Comparison of ENCODE assay signal across 9 cellular contexts in the genomic region with DNA sequence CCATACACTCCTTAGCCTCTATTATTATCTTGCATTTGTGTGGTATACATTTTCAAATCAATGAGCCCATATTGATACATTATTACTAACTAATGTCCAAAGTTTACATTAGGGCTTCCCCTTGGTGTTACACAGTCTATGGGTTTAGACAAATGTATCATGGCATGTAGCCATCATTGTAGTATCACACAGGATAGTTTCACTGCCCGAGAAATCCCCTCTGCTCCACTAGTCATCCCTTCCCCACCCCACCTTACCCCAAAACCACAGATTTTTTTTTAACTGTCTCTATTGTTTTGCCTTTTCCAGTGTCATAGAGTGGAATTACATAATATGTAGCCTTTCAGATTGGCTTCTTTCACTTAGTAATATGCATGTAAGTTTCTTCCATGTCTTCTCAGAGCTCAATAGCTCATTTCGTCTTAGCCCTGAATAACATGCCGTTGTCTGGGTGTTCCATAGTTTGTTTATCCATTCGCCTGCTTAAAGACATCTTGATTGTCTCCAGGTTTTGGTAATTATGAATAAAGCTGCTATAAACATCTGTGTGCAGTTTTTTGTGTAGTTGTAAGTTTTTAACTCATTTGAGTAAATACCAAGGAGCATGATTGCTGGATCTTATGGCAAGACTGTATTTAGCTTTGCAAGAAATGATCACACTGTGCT.
DNase-seq lines count a peak whose midpoint lies in the region; ATAC-seq and TF ChIP-seq lines count a peak whose summit lies in the region.
"Had no signal": no experiment of that assay in that cellular context is flagged by ENCODE, and none has a peak within 500 bp of the region (broad histone marks: within the 10 kb centered on the region; RNA-seq: fewer than 3 reads in every experiment).

No MANE protein-coding gene starts in this region.

- ATAC-seq in GM21526 (IDR thresholded peaks at IDR 0.05; ENCODE audit: low FRiP score, unreplicated experiment) (no peak), GM19395 (IDR thresholded peaks at IDR 0.05; ENCODE audit: unreplicated experiment) (no peak)

- no peak overlapping the region for H3K4me3 ChIP-seq in HL-60 (replicated peaks; ENCODE audit: insufficient read depth, low read length)
- no peak overlapping the region for H3K4me3 ChIP-seq in sigmoid colon
- H3K4me3 ChIP-seq: tibial artery had no signal

- no peaks in the 10 kb centered on the region for H3K36me3 ChIP-seq in sigmoid colon
- H3K36me3 ChIP-seq: tibial artery had no signal

- intact Hi-C loops in sigmoid colon (cut with DNase I): no loop called here

- H3K27me3 ChIP-seq in HL-60 (ENCODE audit: insufficient read depth, poor library complexity, severe bottlenecking): no peaks in the 10 kb centered on the region
- H3K27me3 ChIP-seq in sigmoid colon: no peaks in the 10 kb centered on the region
- H3K27me3 ChIP-seq: tibial artery had no signal

- H3K27ac ChIP-seq in HL-60 (replicated peaks) (peak overlapping the region; percentile 88), sigmoid colon (peak overlapping the region in 1 of 4 donors; percentile 11)
- H3K27ac ChIP-seq: tibial artery had no signal

- peaks cover 0 to 16% (median 7%) of the 10 kb centered on the region in 4 donors for H3K4me1 ChIP-seq in sigmoid colon

- H3K9me3 ChIP-seq in sigmoid colon: no peaks in the 10 kb centered on the region
- H3K9me3 ChIP-seq: tibial artery had no signal

- TF ChIP-seq POLR2A in sigmoid colon (IDR thresholded peaks at IDR 0.05): no peak

- WGBS in sigmoid colon, 2 donors: 75 to 87% methylated on average over 4 of the region's 4 CpGs

- no peak for TF ChIP-seq EP300 in sigmoid colon (IDR thresholded peaks at IDR 0.05)

- DNase-seq in ELR (ENCODE audit: low read depth) (peak; percentile 25), GM20000 (ENCODE audit: low spot score) (peak; percentile 50), HL-60 (ENCODE audit: low read depth in 1 of 2, low spot score in 1 of 2) (no peak), fibroblast of peridontal ligament (ENCODE audit: extremely low read depth) (peak; percentile 19), AG08395 (ENCODE audit: low spot score) (no peak), sigmoid colon (no peak)
- DNase-seq: tibial artery had no signal

- TF ChIP-seq CTCF in GM20000 (IDR thresholded peaks at IDR 0.05; ENCODE audit: extremely low read depth, missing control alignments): no peak
- TF ChIP-seq CTCF in HL-60 (IDR thresholded peaks at IDR 0.05; ENCODE audit: insufficient read depth, low read length): no peak
- TF ChIP-seq CTCF in sigmoid colon (IDR thresholded peaks at IDR 0.05): no peak

Comparison
In these comparisons a context has a peak if more than half of its experiments do, and no peak if none do; other contexts are left out.
1. DNase-seq: peak in ELR (single experiment), GM20000 (single experiment) and fibroblast of peridontal ligament (single experiment); none in HL-60 (0 of 2), AG08395 (single experiment) and sigmoid colon (single experiment).